10 cellular contexts compared by ENCODE assay signal in the genomic region with DNA sequence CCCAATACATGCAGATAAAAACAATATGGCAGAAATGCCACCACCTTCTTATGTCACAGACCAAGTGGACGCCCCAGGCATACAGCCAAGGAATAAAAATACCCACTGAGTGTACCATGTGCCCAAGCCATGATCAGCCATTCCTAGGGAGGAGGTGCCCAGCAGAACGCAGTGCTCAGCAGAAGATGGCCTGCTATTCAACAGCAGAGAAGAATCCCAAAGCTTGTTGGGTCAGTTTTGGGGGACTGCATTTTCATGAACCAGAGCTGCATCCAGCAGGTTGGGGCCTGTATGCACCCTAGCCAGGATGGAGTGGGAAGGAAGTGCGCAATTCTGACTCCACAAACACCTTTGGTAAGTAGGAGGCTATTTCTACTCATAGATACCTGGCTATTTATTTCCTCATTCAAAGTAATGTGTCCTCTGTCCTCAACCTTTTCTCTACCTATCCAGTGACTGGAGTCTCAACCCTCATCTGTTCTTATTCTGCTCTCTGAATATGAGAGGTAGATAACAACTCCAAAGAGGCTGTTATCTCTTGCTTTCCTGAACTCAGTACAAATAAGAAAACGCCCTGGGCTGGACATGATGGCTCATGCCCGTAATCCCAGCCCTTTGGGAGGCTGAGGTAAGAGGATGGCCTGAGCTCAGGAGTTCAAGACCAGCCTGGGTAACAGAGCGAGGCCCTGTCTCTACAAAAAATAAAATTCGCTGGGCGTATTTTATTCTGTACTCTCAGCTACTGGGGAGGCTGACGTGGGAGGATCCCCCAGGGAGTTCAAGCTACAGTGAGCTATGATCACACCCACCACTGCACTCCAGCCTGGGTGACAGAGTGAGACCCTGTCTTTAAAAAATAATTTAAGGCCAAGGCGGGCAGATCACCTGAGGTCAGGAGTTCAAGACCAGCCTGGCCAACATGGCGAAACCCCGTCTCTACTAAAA. TPM values are rescaled to one million over a fixed set of nuclear protein-coding genes. Genes with fewer than 3 reads are reported as not detected.
DNase-seq lines count a peak whose midpoint lies in the region; ATAC-seq and TF ChIP-seq lines count a peak whose summit lies in the region.
"Had no signal": no experiment of that assay in that cellular context is flagged by ENCODE, and none has a peak within 500 bp of the region (broad histone marks: within the 10 kb centered on the region; RNA-seq: fewer than 3 reads in every experiment).

No MANE protein-coding gene starts in this region.

- peak overlapping the region; percentile 30 for H3K9ac ChIP-seq in mammary epithelial cell (ENCODE audit: insufficient read depth, low read length)

- CTCF ChIA-PET in mammary epithelial cell (lab: Charles Lee; ENCODE audit: low non-redundant PET): no interaction called here

- H3K4me1 ChIP-seq in mammary epithelial cell (ENCODE audit: insufficient read depth, low read length) (peaks cover 50% of the 10 kb centered on the region), mucosa of descending colon (ENCODE audit: low read depth) (peaks cover 19% of the 10 kb centered on the region), urinary bladder (ENCODE audit: insufficient read depth) (no peaks in the 10 kb centered on the region)

- in situ Hi-C loops in mammary epithelial cell (cut with MboI; ENCODE audit: low sequenced_read_pairs in 2 of 2): no loop called here

- peak overlapping the region in 1 of 3 experiments; percentile 6 for H3K4me3 ChIP-seq in mammary epithelial cell (replicated peaks in 1 of 3; ENCODE audit: insufficient read depth in 1 of 3, low read depth in 2 of 3, low read length in 3 of 3)
- H3K4me3 ChIP-seq in mucosa of descending colon: no peak overlapping the region
- H3K4me3 ChIP-seq in urinary bladder (ENCODE audit: low read depth, low read length): no peak overlapping the region

- H3K4me2 ChIP-seq in mammary epithelial cell (ENCODE audit: insufficient read depth, low read depth, low read length): peak overlapping the region; percentile 31

- ATAC-seq in Right ventricle myocardium inferior (peak; percentile 46), mucosa of descending colon (peak; percentile 34)

- intact Hi-C loops in Right ventricle myocardium inferior (cut with DNase I) (loop anchor here (5.0 kb wide), 3 partner anchors 36 to 56 kb away; a partner anchor contains a TSS), cardiac septum (cut with DNase I) (loop anchor here (5.0 kb wide), 1 partner anchor 64 kb away; a partner anchor contains a TSS), mammary epithelial cell (cut with micrococcal nuclease) (loop anchor here (2.0 to 5.0 kb wide), 2 partner anchors 157 to 166 kb away; a partner anchor contains a TSS), mucosa of descending colon (cut with DNase I, micrococcal nuclease) (no loop called here)

- no peaks in the 10 kb centered on the region for H4K20me1 ChIP-seq in mammary epithelial cell (ENCODE audit: insufficient read depth, low read length)

- DNase-seq in Right ventricle myocardium inferior (ENCODE audit: missing footprints) (no peak), cardiac septum (ENCODE audit: low spot score) (no peak), mammary epithelial cell (peak; percentile 88), mucosa of descending colon (no peak), NCI-H524 treated with DMSO at 0.1 percent for 48 hours (lab: John Stamatoyannopoulos, UW) (no peak), NCI-H2107 treated with DMSO at 0.1 percent for 48 hours (lab: John Stamatoyannopoulos, UW; ENCODE audit: unreplicated experiment) (no peak), putamen (ENCODE audit: low spot score) (no peak)
- DNase-seq: C1 segment of cervical spinal cord, KG1 had no signal

- H3K27ac ChIP-seq in mammary epithelial cell (ENCODE audit: insufficient read depth, low read depth, low read length): peak overlapping the region; percentile 86
- peak overlapping the region; percentile 28 for H3K27ac ChIP-seq in urinary bladder (ENCODE audit: low read depth)

- no peaks in the 10 kb centered on the region for H3K27me3 ChIP-seq in mammary epithelial cell (ENCODE audit: insufficient read depth, low read length)

- dilution Hi-C loops in mammary epithelial cell (cut with HindIII; ENCODE audit: low sequenced_read_pairs): no loop called here

- H3K9me3 ChIP-seq in mammary epithelial cell (replicated peaks; ENCODE audit: insufficient read depth, low read length) (no peaks in the 10 kb centered on the region), mucosa of descending colon (no peaks in the 10 kb centered on the region)

- TF ChIP-seq CTCF in mammary epithelial cell (conservative IDR thresholded peaks at IDR 0.05 in 1 of 2, IDR thresholded peaks at IDR 0.05 in 1 of 2; ENCODE audit: extremely low read depth in 1 of 2, insufficient read depth in 1 of 2, low read depth in 1 of 2, low read length in 2 of 2): no peak
- no peak for TF ChIP-seq CTCF in mucosa of descending colon (IDR thresholded peaks at IDR 0.05)

- H2AFZ ChIP-seq in mammary epithelial cell (ENCODE audit: low read depth, low read length): peak overlapping the region; percentile 35

- 60% methylated on average over 11 of the region's 12 CpGs for WGBS in mammary epithelial cell (ENCODE audit: low coverage, missing lambda C conversion rate)
- WGBS in urinary bladder: 88% methylated on average over 12 of the region's 12 CpGs

- H3K79me2 ChIP-seq in mammary epithelial cell (ENCODE audit: insufficient read depth, low read length): peaks cover 31% of the 10 kb centered on the region

- no TSS peak for BruUV-seq in mammary epithelial cell (replicated peaks; lab: Mats Ljungman, UMichigan)

- H3K36me3 ChIP-seq in mammary epithelial cell (ENCODE audit: insufficient read depth, low read length) (no peaks in the 10 kb centered on the region), mucosa of descending colon (ENCODE audit: low read depth) (no peaks in the 10 kb centered on the region), urinary bladder (ENCODE audit: insufficient read depth) (no peaks in the 10 kb centered on the region)

RNA-seq across cellular contexts. Expression of a gene that starts 2.5 kb away (rescaled TPM):
- total RNA-seq in Right ventricle myocardium inferior (91.4 TPM), cardiac septum (93.1 TPM), mammary epithelial cell (10 to 100 TPM; 50.2 to 53.9 TPM), mucosa of descending colon (10 to 100 TPM; 32.2 to 57.3 (median 36.2) TPM), urinary bladder (23.5 TPM)
- polyA plus RNA-seq in mammary epithelial cell (36.3 TPM), urinary bladder (53.5 TPM)
- polyA minus RNA-seq in mammary epithelial cell: 62.1 TPM

RNA-seq across cellular contexts. Expression of a gene that starts 54.4 kb away (rescaled TPM):
- total RNA-seq in Right ventricle myocardium inferior (57.2 TPM), cardiac septum (2.9 TPM), mammary epithelial cell (under 1 TPM; 0.67 to 0.89 TPM), mucosa of descending colon (10 to 100 TPM in 1 of 3 donors, 1 to 10 TPM in 2; 6.4 to 15.7 (median 8.1) TPM), urinary bladder (0.90 TPM)
- polyA plus RNA-seq in mammary epithelial cell (0.39 TPM), urinary bladder (1.3 TPM)
- not detected for polyA minus RNA-seq in mammary epithelial cell

Comparison
In these comparisons a context has a peak if more than half of its experiments do, and no peak if none do; other contexts are left out.
1. intact Hi-C loops: an anchor here in Right ventricle myocardium inferior (5.0 kb wide), cardiac septum (5.0 kb wide) and mammary epithelial cell (2.0 to 5.0 kb wide); none called in mucosa of descending colon.